ENCODE assay signal across 13 cellular contexts in genomic region chr1:1210726-1211540, GRCh38. TPM values are rescaled to one million over a fixed set of nuclear protein-coding genes. Genes with fewer than 3 reads are reported as not detected.
A peak's percentile ranks its signal among the peaks of the same experiment; 100 is the strongest.
DNase-seq lines count a peak whose midpoint lies in the region; ATAC-seq and TF ChIP-seq lines count a peak whose summit lies in the region.
"Had no signal": no experiment of that assay in that cellular context is flagged by ENCODE, and none has a peak within 500 bp of the region (broad histone marks: within the 10 kb centered on the region; RNA-seq: fewer than 3 reads in every experiment).

No MANE protein-coding gene starts in this region.

- no peak overlapping the region for H3K27ac ChIP-seq in transverse colon
- H3K27ac ChIP-seq: pancreas, suprapubic skin had no signal

- H3K27ac Mint-ChIP-seq in activated naive CD8-positive, alpha-beta T cell treated with anti-CD3 and anti-CD28 coated beads, Interleukin-2, amount 50 U/mL, for 24 hours = no peak overlapping the region

- peak overlapping the region; percentile 63 for H3K4me3 Mint-ChIP-seq in activated naive CD8-positive, alpha-beta T cell treated with anti-CD3 and anti-CD28 coated beads, Interleukin-2, amount 50 U/mL, for 24 hours

- peaks cover 40% of the 10 kb centered on the region for H3K4me1 Mint-ChIP-seq in activated naive CD8-positive, alpha-beta T cell treated with anti-CD3 and anti-CD28 coated beads, Interleukin-2, amount 50 U/mL, for 24 hours

- H3K4me3 ChIP-seq in transverse colon = no peak overlapping the region
- H3K4me3 ChIP-seq: pancreas, suprapubic skin had no signal

- no peaks in the 10 kb centered on the region for H3K9me3 Mint-ChIP-seq in activated naive CD8-positive, alpha-beta T cell treated with anti-CD3 and anti-CD28 coated beads, Interleukin-2, amount 50 U/mL, for 24 hours

- peak; percentile 11 for DNase-seq in stimulated activated CD4-positive, alpha-beta T cell treated with anti-CD3 and anti-CD28 coated beads, Interleukin-15, amount 100 ng/mL, for 24 hours
- no peak for DNase-seq in stimulated activated CD4-positive, alpha-beta T cell treated with anti-CD3 and anti-CD28 coated beads, Interleukin-12 subunit alpha, Interleukin-12 subunit beta, amount 100 ng/mL, for 4 hours
- DNase-seq in activated naive CD8-positive, alpha-beta T cell treated with anti-CD3 and anti-CD28 coated beads, Interleukin-2, amount 50 U/mL, for 24 hours = no peak
- DNase-seq in transverse colon (peak; percentile 6), G401 (ENCODE audit: low spot score) (no peak)
- DNase-seq: effector CD8-positive, alpha-beta T cell; mammary epithelial cell; stimulated activated CD4-positive, alpha-beta T cell treated with anti-CD3 and anti-CD28 coated beads, Interleukin-4, amount 100 ng/mL, for 1 hour had no signal

- H3K9me3 ChIP-seq in transverse colon = no peaks in the 10 kb centered on the region
- H3K9me3 ChIP-seq: heart right ventricle, pancreas, suprapubic skin had no signal

- intact Hi-C loops in transverse colon (cut with DNase I; ENCODE audit: low total_unique reads) = no loop called here

- TF ChIP-seq CTCF in transverse colon (IDR thresholded peaks at IDR 0.05) = no peak

- no peak for TF ChIP-seq EP300 in transverse colon (IDR thresholded peaks at IDR 0.05; ENCODE audit: low read depth)

- peaks cover 7% of the 10 kb centered on the region for H3K36me3 Mint-ChIP-seq in activated naive CD8-positive, alpha-beta T cell treated with anti-CD3 and anti-CD28 coated beads, Interleukin-2, amount 50 U/mL, for 24 hours (ENCODE audit: low read depth)

- TF ChIP-seq POLR2A in transverse colon (IDR thresholded peaks at IDR 0.05) = no peak

- WGBS in transverse colon (ENCODE audit: low coverage in 1 of 2), 2 donors = 89% methylated on average over 31 of the region's 31 CpGs; no CpG with 5 or more reads in 1 of the 2 donors

- peaks cover 2% of the 10 kb centered on the region for H3K27me3 Mint-ChIP-seq in activated naive CD8-positive, alpha-beta T cell treated with anti-CD3 and anti-CD28 coated beads, Interleukin-2, amount 50 U/mL, for 24 hours

- ATAC-seq in activated naive CD8-positive, alpha-beta T cell treated with anti-CD3 and anti-CD28 coated beads, Interleukin-2, amount 50 U/mL, for 24 hours = no peak
- no peak for ATAC-seq in GM19463 (IDR thresholded peaks at IDR 0.05; ENCODE audit: unreplicated experiment)
- ATAC-seq: heart right ventricle, pancreas had no signal

- peaks cover 7 to 49% (median 24%) of the 10 kb centered on the region in 4 donors for H3K4me1 ChIP-seq in transverse colon
- H3K4me1 ChIP-seq: pancreas had no signal

- H3K27me3 ChIP-seq in transverse colon = peaks cover 51% of the 10 kb centered on the region
- H3K27me3 ChIP-seq: pancreas had no signal

- no peaks in the 10 kb centered on the region for H3K36me3 ChIP-seq in transverse colon
- H3K36me3 ChIP-seq: pancreas had no signal

- in situ Hi-C loops in transverse colon (cut with MboI; ENCODE audit: low pct_ligation_motif_present in 1 of 4, low pct_unique_long_range_greater_than_20kb in 1 of 4, low sequenced_read_pairs in 3 of 4) (no loop called here), G401 (cut with HindIII; ENCODE audit: low sequenced_read_pairs) (no loop called here)

RNA-seq across cellular contexts. Expression of gene TNFRSF4, which starts 3.0 kb away (rescaled TPM):
- 1 to 10 TPM in 1 of 4 donors, under 1 TPM in 1, not detected in 2; 0.55 to 4.8 TPM for total RNA-seq in transverse colon
- not detected in 2 replicates for total RNA-seq in G401 (2014; rRNA removed; shearing (Covaris generic))

RNA-seq across cellular contexts. Expression of gene TNFRSF18, which starts 4.5 kb away (rescaled TPM):
- total RNA-seq in transverse colon = 1 to 10 TPM in 2 of 4 donors, not detected in 2; 3.3 to 7.9 TPM
- total RNA-seq in G401 (2014; rRNA removed; shearing (Covaris generic)) = 1.2 TPM in 1 of 2 replicates, not detected in the other
- total RNA-seq: HT1080 had no signal

RNA-seq across cellular contexts. Expression of gene SDF4, which starts 20.9 kb away (rescaled TPM):
- total RNA-seq in transverse colon = 100 to 1,000 TPM; 153 to 267 (median 226) TPM
- 92.4 and 99.1 TPM in 2 replicates for total RNA-seq in G401 (2014; rRNA removed; shearing (Covaris generic))

RNA-seq across cellular contexts. Expression of gene B3GALT6, which starts 21.1 kb away (rescaled TPM):
- total RNA-seq in transverse colon = 10 to 100 TPM in 3 of 4 donors, 1 to 10 TPM in 1; 8.5 to 24.9 (median 12.2) TPM
- total RNA-seq in G401 (2014; rRNA removed; shearing (Covaris generic)) = 38.4 and 44.3 TPM in 2 replicates

RNA-seq across cellular contexts. Expression of gene C1QTNF12, which starts 35.6 kb away (rescaled TPM):
- 10 to 100 TPM in 3 of 4 donors, not detected in 1; 11.9 to 52.8 (median 15.7) TPM for total RNA-seq in transverse colon
- total RNA-seq in G401 (2014; rRNA removed; shearing (Covaris generic)) = 5.1 and 13.3 TPM in 2 replicates

Comparison
In these comparisons a context has a peak if more than half of its experiments do, and no peak if none do; other contexts are left out.
1. DNase-seq: peak in stimulated activated CD4-positive, alpha-beta T cell treated with anti-CD3 and anti-CD28 coated beads, Interleukin-15, amount 100 ng/mL, for 24 hours (single experiment) and transverse colon (single experiment); none in stimulated activated CD4-positive, alpha-beta T cell treated with anti-CD3 and anti-CD28 coated beads, Interleukin-12 subunit alpha, Interleukin-12 subunit beta, amount 100 ng/mL, for 4 hours (single experiment), activated naive CD8-positive, alpha-beta T cell treated with anti-CD3 and anti-CD28 coated beads, Interleukin-2, amount 50 U/mL, for 24 hours (single experiment) and G401 (single experiment).